ENCODE assay signal across 17 cellular contexts in the genomic region with DNA sequence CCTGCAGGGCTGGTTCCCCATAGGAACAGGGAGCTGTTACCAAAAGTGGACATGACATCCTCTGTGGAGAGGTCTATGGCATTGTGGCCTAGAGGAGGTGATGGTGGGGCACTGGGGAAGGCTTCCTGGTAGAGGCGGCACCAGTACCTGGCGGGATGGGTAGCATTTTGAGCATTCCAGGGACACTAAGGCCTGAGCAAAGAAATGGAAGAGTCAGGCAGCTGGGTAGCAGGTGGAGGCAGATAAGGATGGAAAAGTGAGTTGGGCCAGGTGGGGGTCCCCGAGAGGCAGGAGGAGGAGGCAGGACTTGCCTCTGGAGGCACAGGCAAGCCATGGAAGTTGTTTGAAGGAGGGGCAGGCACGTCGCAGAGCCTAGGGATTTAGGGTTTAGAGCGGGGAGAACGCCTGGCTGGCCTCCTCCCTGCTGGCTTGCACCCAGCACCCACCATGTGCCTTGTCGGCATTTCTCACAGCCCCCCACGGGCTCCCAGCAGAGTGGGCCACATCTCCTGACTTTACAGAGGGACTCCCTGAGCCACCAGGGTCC.
"Had no signal": no experiment of that assay in that cellular context is flagged by ENCODE, and none has a peak within 500 bp of the region (broad histone marks: within the 10 kb centered on the region; RNA-seq: fewer than 3 reads in every experiment).

No MANE protein-coding gene starts in this region.

- H3K27me3 ChIP-seq: brain microvascular endothelial cell, foreskin keratinocyte, testis, uterus had no signal

- ATAC-seq: foreskin keratinocyte; left cardiac atrium; stimulated activated naive CD8-positive, alpha-beta T cell treated with anti-CD3 and anti-CD28 coated beads, Interleukin-15, amount 100 ng/mL, for 72 hours had no signal

- H3K4me3 ChIP-seq: testis, uterus had no signal

- H3K9me3 ChIP-seq: testis, uterus had no signal

- DNase-seq: activated CD4-positive, alpha-beta memory T cell treated with anti-CD3 and anti-CD28 coated beads for 36 hours; activated CD4-positive, alpha-beta T cell treated with anti-CD3 and anti-CD28 coated beads for 1 hour; activated naive CD8-positive, alpha-beta T cell treated with anti-CD3 and anti-CD28 coated beads for 36 hours; activated T-cell treated with anti-CD3 and anti-CD28 coated beads, Interleukin-2, amount 50 U/mL, for 24 hours; brain microvascular endothelial cell; cortex of kidney; effector memory CD4-positive, alpha-beta T cell; foreskin keratinocyte; naive B cell; nucleus accumbens; retina; stimulated activated naive CD8-positive, alpha-beta T cell treated with anti-CD3 and anti-CD28 coated beads, Interleukin-15, amount 100 ng/mL, for 72 hours; testis had no signal

- FAIRE-seq: small intestine had no signal

- H3K36me3 ChIP-seq: brain microvascular endothelial cell, uterus had no signal

- H3K27ac ChIP-seq: brain microvascular endothelial cell, foreskin keratinocyte, testis, uterus, VCaP had no signal
